ENCODE assay signal across 7 cellular contexts in genomic region chr3:51498871-51499790, GRCh38. TPM values are rescaled to one million over a fixed set of nuclear protein-coding genes. Genes with fewer than 3 reads are reported as not detected.
A peak's percentile ranks its signal among the peaks of the same experiment; 100 is the strongest.
DNase-seq lines count a peak whose midpoint lies in the region; ATAC-seq lines count a peak whose summit lies in the region.

No MANE protein-coding gene starts in this region.

- ATAC-seq in GM18502 (IDR thresholded peaks at IDR 0.05; ENCODE audit: poor library complexity, unreplicated experiment) (peak; percentile 67), HG02970 (IDR thresholded peaks at IDR 0.05; ENCODE audit: low FRiP score, unreplicated experiment) (peak; percentile 55)

- DNase-seq in NCI-H187 treated with DMSO at 0.1 percent for 48 hours (lab: John Stamatoyannopoulos, UW) (peak; percentile 45), T1000 (lab: John Stamatoyannopoulos, UW) (peak; percentile 96), astrocyte of the hippocampus (ENCODE audit: low read depth, low spot score) (peak; percentile 97), hippocampal formation (lab: John Stamatoyannopoulos, UW) (peak; percentile 75 to 82), renal cortical epithelial cell (ENCODE audit: low read depth) (peak; percentile 82)

RNA-seq across cellular contexts. Expression of gene DCAF1, which starts 0.7 kb away (rescaled TPM):
- total RNA-seq in renal cortical epithelial cell = 14.6 and 27.9 TPM in 2 replicates

RNA-seq across cellular contexts. Expression of gene RAD54L2, which starts 39.4 kb away (rescaled TPM):
- total RNA-seq in renal cortical epithelial cell = 9.6 and 20.3 TPM in 2 replicates

Comparison
In these comparisons a context has a peak if more than half of its experiments do, and no peak if none do; other contexts are left out.
1. Peak in every context shown above with its lines: DNase-seq and ATAC-seq.
2. DNase-seq: peak in every context shown above with its lines; median percentile 97 in astrocyte of the hippocampus; 96 in T1000; 82 in renal cortical epithelial cell; 78 in hippocampal formation; 45 in NCI-H187 treated with DMSO at 0.1 percent for 48 hours.